Comparison of ENCODE assay signal across 23 cellular contexts in genomic region chr17:47846741-47847340, GRCh38. TPM values are rescaled to one million over a fixed set of nuclear protein-coding genes. Genes with fewer than 3 reads are reported as not detected.
DNase-seq lines count a peak whose midpoint lies in the region; ATAC-seq, FAIRE-seq and TF ChIP-seq lines count a peak whose summit lies in the region.
"Had no signal": no experiment of that assay in that cellular context is flagged by ENCODE, and none has a peak within 500 bp of the region (broad histone marks: within the 10 kb centered on the region; RNA-seq: fewer than 3 reads in every experiment).

No MANE protein-coding gene starts in this region.

- H3K4me3 Mint-ChIP-seq in type B pancreatic cell, result peak overlapping the region; percentile 82
- H3K4me3 Mint-ChIP-seq: activated naive CD8-positive, alpha-beta T cell; stimulated activated naive B cell treated with anti-CD40 and anti-IgM and Interleukin-4, amounts not matched to agents 10 μg/mL and 1 μg/mL and 100 μg/mL, for 72 hours; T-helper 1 cell treated with Interleukin-12 subunit alpha and Interleukin-12 subunit beta and Interleukin-4 antibody, amounts not matched to agents 30 μg/mL and 1 μg/mL, for 36 hours had no signal

- dilution Hi-C loops in mammary epithelial cell (cut with HindIII; ENCODE audit: low sequenced_read_pairs), result loop anchor here (5.0 kb wide), 1 partner anchor 45 kb away; no protein-coding TSS in a partner anchor
- dilution Hi-C loops in keratinocyte (cut with MboI; ENCODE audit: extremely low pct_ligation_motif_present, low sequenced_read_pairs), result no loop called here

- no peaks in the 10 kb centered on the region for H3K36me3 Mint-ChIP-seq in type B pancreatic cell
- H3K36me3 Mint-ChIP-seq: activated naive CD8-positive, alpha-beta T cell; stimulated activated naive B cell treated with anti-CD40 and anti-IgM and Interleukin-4, amounts not matched to agents 10 μg/mL and 1 μg/mL and 100 μg/mL, for 72 hours had no signal

- peaks cover 10% of the 10 kb centered on the region for H3K4me1 Mint-ChIP-seq in type B pancreatic cell (ENCODE audit: unreplicated experiment)

- H3K27me3 Mint-ChIP-seq in type B pancreatic cell, result peaks cover 71% of the 10 kb centered on the region

- peaks cover 3% of the 10 kb centered on the region for H3F3A ChIP-seq in SK-N-SH (replicated peaks; ENCODE audit: insufficient read depth)

- H3K9me3 ChIP-seq in SK-N-SH, result no peaks in the 10 kb centered on the region
- no peaks in the 10 kb centered on the region for H3K9me3 ChIP-seq in mammary epithelial cell (replicated peaks; ENCODE audit: insufficient read depth, low read length)
- no peaks in the 10 kb centered on the region for H3K9me3 ChIP-seq in keratinocyte (ENCODE audit: control insufficient read depth, low read depth, low read length)
- H3K9me3 ChIP-seq: body of pancreas, esophagus muscularis mucosa, tibial nerve had no signal

- CTCF ChIA-PET in SK-N-SH (lab: Yijun Ruan, JAX) (interaction anchor here (0.8 to 33.0 kb wide), 18 partner anchors 6 to 239 kb away, joined by 3 to 1447 read pairs (median 5); partner anchors contain the start of genes LRRC46, MRPL10, OSBPL7 and PNPO), mammary epithelial cell (lab: Charles Lee; ENCODE audit: low non-redundant PET) (interaction anchor here (0.6 to 0.7 kb wide), 2 partner anchors 33 to 43 kb away, joined by 3 to 4 read pairs; no protein-coding TSS in a partner anchor)

- H3K9me2 ChIP-seq in SK-N-SH, result no peaks in the 10 kb centered on the region

- no peak for FAIRE-seq in keratinocyte (lab: Jason Lieb, UNC)

- DNase-seq in SK-N-SH, result no peak
- no peak for DNase-seq in mammary epithelial cell
- DNase-seq in keratinocyte (ENCODE audit: low read depth, low spot score), result no peak
- DNase-seq in type B pancreatic cell (ENCODE audit: extremely low spot score, unreplicated experiment), result no peak
- no peak for DNase-seq in NCI-H146 treated with DMSO at 0.1 percent for 48 hours (lab: John Stamatoyannopoulos, UW; ENCODE audit: unreplicated experiment)
- no peak for DNase-seq in left cardiac atrium
- DNase-seq: activated CD4-positive, CD25-positive, alpha-beta regulatory T cell; DMS79; mesenchymal stem cell; NCI-H187; Right ventricle myocardium superior; stimulated activated naive B cell treated with anti-CD40 and anti-IgM and Interleukin-4, amounts not matched to agents 10 μg/mL and 1 μg/mL and 100 μg/mL, for 72 hours had no signal

- BruUV-seq in mammary epithelial cell (replicated peaks; lab: Mats Ljungman, UMichigan), result no TSS peak

- no peak overlapping the region for H3K27ac Mint-ChIP-seq in type B pancreatic cell
- H3K27ac Mint-ChIP-seq: activated naive CD8-positive, alpha-beta T cell; activated T-cell treated with anti-CD3 and anti-CD28 coated beads, Interleukin-2, amount 50 U/mL, for 72 hours; IgD-negative memory B cell; stimulated activated naive B cell treated with anti-CD40 and anti-IgM and Interleukin-4, amounts not matched to agents 10 μg/mL and 1 μg/mL and 100 μg/mL, for 72 hours; T-helper 1 cell treated with Interleukin-12 subunit alpha and Interleukin-12 subunit beta and Interleukin-4 antibody, amounts not matched to agents 30 μg/mL and 1 μg/mL, for 36 hours had no signal

- in situ Hi-C loops in mammary epithelial cell (cut with MboI; ENCODE audit: low sequenced_read_pairs in 2 of 2), result loop anchor here in 1 of 2 donors (10.0 kb wide), 1 partner anchor 98 kb away; the partner anchor contains the start of gene PNPO

- H3K36me3 ChIP-seq in SK-N-SH (replicated peaks in 1 of 2; ENCODE audit: control insufficient read depth in 1 of 2, insufficient read depth in 2 of 2, low read length in 1 of 2) (no peaks in the 10 kb centered on the region), mammary epithelial cell (ENCODE audit: insufficient read depth, low read length) (no peaks in the 10 kb centered on the region), keratinocyte (ENCODE audit: control insufficient read depth in 2 of 2, extremely low read depth in 1 of 2, insufficient read depth in 2 of 2, low read length in 2 of 2) (peaks cover 0 to 1% of the 10 kb centered on the region in 2 experiments)
- H3K36me3 ChIP-seq: esophagus muscularis mucosa, tibial nerve had no signal

- TF ChIP-seq CTCF in SK-N-SH (IDR thresholded peaks at IDR 0.05) (no peak), mammary epithelial cell (conservative IDR thresholded peaks at IDR 0.05 in 1 of 2, IDR thresholded peaks at IDR 0.05 in 1 of 2; ENCODE audit: extremely low read depth in 1 of 2, insufficient read depth in 1 of 2, low read depth in 1 of 2, low read length in 2 of 2) (no peak), keratinocyte (optimal IDR thresholded peaks at IDR 0.05 in 1 of 3, IDR thresholded peaks at IDR 0.05 in 1 of 3, conservative IDR thresholded peaks at IDR 0.05 in 1 of 3; ENCODE audit: extremely low read depth in 1 of 3, insufficient read depth in 2 of 3, low read length in 3 of 3) (no peak), type B pancreatic cell (conservative IDR thresholded peaks at IDR 0.05) (no peak)

- H4K20me1 ChIP-seq in SK-N-SH (ENCODE audit: insufficient read depth), result no peaks in the 10 kb centered on the region
- H4K20me1 ChIP-seq in mammary epithelial cell (ENCODE audit: insufficient read depth, low read length), result no peaks in the 10 kb centered on the region
- H4K20me1 ChIP-seq in keratinocyte (ENCODE audit: control insufficient read depth, extremely low read depth, insufficient read depth, low read length), result no peaks in the 10 kb centered on the region

- WGBS in SK-N-SH (ENCODE audit: low lambda C conversion rate), result 27% methylated on average over 24 of the region's 31 CpGs
- WGBS in mammary epithelial cell (ENCODE audit: low coverage, missing lambda C conversion rate), result 49% methylated on average over 11 of the region's 31 CpGs

- no peak for ATAC-seq in SK-N-SH treated with all-trans-retinoic acid at 6 μM for 48 hours
- ATAC-seq in HG02840 (IDR thresholded peaks at IDR 0.05; ENCODE audit: low FRiP score, unreplicated experiment), result no peak
- ATAC-seq in left cardiac atrium, result no peak
- ATAC-seq: body of pancreas had no signal

- POLR2A ChIA-PET in SK-N-SH (lab: Yijun Ruan, JAX), result interaction anchor here (1.0 to 2.4 kb wide), 4 partner anchors 11 to 49 kb away, joined by 3 to 10 read pairs (median 4); partner anchors contain the start of gene SP2

- H2AFZ ChIP-seq in SK-N-SH (ENCODE audit: low read depth) (no peak overlapping the region; the same call in 1 of the 2 replicates), mammary epithelial cell (ENCODE audit: low read depth, low read length) (no peak overlapping the region), keratinocyte (ENCODE audit: control insufficient read depth, low read length) (no peak overlapping the region)

- no peak for TF ChIP-seq EP300 in SK-N-SH (IDR thresholded peaks at IDR 0.05; ENCODE audit: borderline replicate concordance in 1 of 2, low read depth in 1 of 2, low read length in 1 of 2)

- intact Hi-C loops in mammary epithelial cell (cut with micrococcal nuclease) (no loop called here), left cardiac atrium (cut with DNase I) (loop anchor here in 1 of 2 donors (10.0 kb wide), 1 partner anchor 98 kb away; the partner anchor contains the start of gene PNPO)

- H3K79me2 ChIP-seq in SK-N-SH (ENCODE audit: insufficient read depth) (no peaks in the 10 kb centered on the region), mammary epithelial cell (ENCODE audit: insufficient read depth, low read length) (peaks cover 45% of the 10 kb centered on the region), keratinocyte (ENCODE audit: control insufficient read depth, insufficient read depth, low read length) (peaks cover 2% of the 10 kb centered on the region)

- H3K4me2 ChIP-seq in SK-N-SH (peak overlapping the region; percentile 26; the same call in 1 of the 2 replicates), mammary epithelial cell (ENCODE audit: insufficient read depth, low read depth, low read length) (peak overlapping the region; percentile 44), keratinocyte (ENCODE audit: control insufficient read depth, extremely low read depth, insufficient read depth, low read depth, low read length) (peak overlapping the region; percentile 57)

- no peak for TF ChIP-seq RAD21 in SK-N-SH (IDR thresholded peaks at IDR 0.05; ENCODE audit: low read length)

- H3K27me3 ChIP-seq in SK-N-SH (ENCODE audit: insufficient read depth), result peaks cover 68% of the 10 kb centered on the region
- no peaks in the 10 kb centered on the region for H3K27me3 ChIP-seq in mammary epithelial cell (ENCODE audit: insufficient read depth, low read length)
- H3K27me3 ChIP-seq in keratinocyte (ENCODE audit: control insufficient read depth, extremely low read depth, insufficient read depth, low read length), result peaks cover 3% of the 10 kb centered on the region

- H3K4me1 ChIP-seq in SK-N-SH (ENCODE audit: control insufficient read depth in 1 of 2, insufficient read depth in 2 of 2, low read depth in 1 of 2, low read length in 1 of 2) (peaks cover 0 to 21% of the 10 kb centered on the region in 2 experiments; a peak in 2 of 4 replicates), mammary epithelial cell (ENCODE audit: insufficient read depth, low read length) (peaks cover 54% of the 10 kb centered on the region), keratinocyte (ENCODE audit: control insufficient read depth, extremely low read depth, insufficient read depth, low read length) (peaks cover 40% of the 10 kb centered on the region)

- H3K9me1 ChIP-seq in keratinocyte (ENCODE audit: control insufficient read depth, extremely low read depth, insufficient read depth, low read length), result no peaks in the 10 kb centered on the region

- no peak overlapping the region for H3K27ac ChIP-seq in SK-N-SH (ENCODE audit: low read depth in 2 of 2, low read length in 1 of 2)
- H3K27ac ChIP-seq in mammary epithelial cell (ENCODE audit: insufficient read depth, low read depth, low read length), result no peak overlapping the region
- no peak overlapping the region for H3K27ac ChIP-seq in keratinocyte (ENCODE audit: control insufficient read depth, insufficient read depth, low read length)
- H3K27ac ChIP-seq: body of pancreas, C4-2B, esophagus muscularis mucosa, tibial nerve had no signal

- H3K9ac ChIP-seq in SK-N-SH (no peak overlapping the region), mammary epithelial cell (ENCODE audit: insufficient read depth, low read length) (no peak overlapping the region), keratinocyte (ENCODE audit: control insufficient read depth, extremely low read depth, insufficient read depth, low read length) (no peak overlapping the region)

- H3K9me3 Mint-ChIP-seq in type B pancreatic cell, result no peaks in the 10 kb centered on the region
- H3K9me3 Mint-ChIP-seq: activated T-cell treated with anti-CD3 and anti-CD28 coated beads, Interleukin-2, amount 50 U/mL, for 72 hours; IgD-negative memory B cell; stimulated activated naive B cell treated with anti-CD40 and anti-IgM and Interleukin-4, amounts not matched to agents 10 μg/mL and 1 μg/mL and 100 μg/mL, for 72 hours; T-helper 1 cell treated with Interleukin-12 subunit alpha and Interleukin-12 subunit beta and Interleukin-4 antibody, amounts not matched to agents 30 μg/mL and 1 μg/mL, for 36 hours had no signal

- H3K4me3 ChIP-seq in SK-N-SH (ENCODE audit: low read depth in 2 of 2, low read length in 1 of 2) (no peak overlapping the region; a peak in 1 of 4 replicates), mammary epithelial cell (replicated peaks in 1 of 3; ENCODE audit: insufficient read depth in 1 of 3, low read depth in 2 of 3, low read length in 3 of 3) (peak overlapping the region in 1 of 3 experiments; percentile 24), keratinocyte (ENCODE audit: control insufficient read depth in 2 of 3, extremely low read depth in 1 of 3, insufficient read depth in 2 of 3, low read depth in 1 of 3, low read length in 3 of 3) (peak overlapping the region; percentile 7 to 29 (median 15))
- H3K4me3 ChIP-seq: body of pancreas, esophagus muscularis mucosa, tibial nerve had no signal

RNA-seq across cellular contexts. Expression of gene SP6, which starts 4.1 kb away (rescaled TPM):
- polyA plus RNA-seq in SK-N-SH (2012; rRNA removed) (0.03 TPM in 2 replicates), mammary epithelial cell (4.6 TPM), keratinocyte (2.0 to 3.0 TPM (median 2.0 TPM) in 3 replicates)
- polyA plus RNA-seq in SK-N-SH (2012; cell fraction: cytosol; rRNA removed), result 0.03 and 0.05 TPM in 2 replicates
- 0.06 and 0.09 TPM in 2 replicates for polyA plus RNA-seq in SK-N-SH (2012; cell fraction: nucleus; rRNA removed)
- total RNA-seq in mammary epithelial cell (10 to 100 TPM in 1 of 2 donors, 1 to 10 TPM in 1; 4.2 to 15.1 TPM), type B pancreatic cell (ENCODE audit: low replicate concordance) (19.3 and 75.1 TPM in 2 replicates), left cardiac atrium (under 1 TPM; 0.24 to 0.50 TPM)
- polyA minus RNA-seq in mammary epithelial cell (7.7 TPM), keratinocyte (1.2 to 2.5 TPM (median 1.6 TPM) in 3 replicates)
- 1.6 TPM for polyA plus RNA-seq in keratinocyte (2011; ENCODE audit: low read depth)
- 2.0 and 2.1 TPM in 2 replicates for polyA plus RNA-seq in keratinocyte (2011; cell fraction: cytosol; rRNA removed)
- 6.7 and 8.5 TPM in 2 replicates for polyA plus RNA-seq in keratinocyte (2011; cell fraction: nucleus; rRNA removed)
- polyA plus RNA-seq in keratinocyte (2012; ENCODE audit: low replicate concordance), result 3.1 and 9.5 TPM in 2 replicates
- 2.5 TPM for polyA minus RNA-seq in keratinocyte (2011; cell fraction: cytosol; rRNA and poly(A)+ RNA removed)
- 4.4 and 4.5 TPM in 2 replicates for polyA minus RNA-seq in keratinocyte (2011; cell fraction: nucleus; rRNA and poly(A)+ RNA removed)
- polyA plus RNA-seq: IgD-negative memory B cell had no signal

RNA-seq across cellular contexts. Expression of gene SCRN2, which starts 5.8 kb away (rescaled TPM):
- polyA plus RNA-seq in SK-N-SH (2012; rRNA removed), result 135 and 139 TPM in 2 replicates
- 62.5 and 80.7 TPM in 2 replicates for polyA plus RNA-seq in SK-N-SH (2012; cell fraction: cytosol; rRNA removed)
- 636 and 666 TPM in 2 replicates for polyA plus RNA-seq in SK-N-SH (2012; cell fraction: nucleus; rRNA removed)
- 10 to 100 TPM; 29.0 to 36.3 TPM for total RNA-seq in mammary epithelial cell
- polyA plus RNA-seq in mammary epithelial cell, result 25.2 TPM
- 22.3 TPM for polyA minus RNA-seq in mammary epithelial cell
- 17.1 to 26.4 TPM (median 24.8 TPM) in 3 replicates for polyA plus RNA-seq in keratinocyte
- 7.4 TPM for polyA plus RNA-seq in keratinocyte (2011; ENCODE audit: low read depth)
- polyA plus RNA-seq in keratinocyte (2011; cell fraction: cytosol; rRNA removed), result 9.8 and 21.7 TPM in 2 replicates
- 62.5 and 68.2 TPM in 2 replicates for polyA plus RNA-seq in keratinocyte (2011; cell fraction: nucleus; rRNA removed)
- 19.2 and 28.0 TPM in 2 replicates for polyA plus RNA-seq in keratinocyte (2012; ENCODE audit: low replicate concordance)
- 14.6 to 22.0 TPM (median 14.9 TPM) in 3 replicates for polyA minus RNA-seq in keratinocyte
- polyA minus RNA-seq in keratinocyte (2011; cell fraction: cytosol; rRNA and poly(A)+ RNA removed), result 17.8 TPM
- 15.2 and 16.5 TPM in 2 replicates for polyA minus RNA-seq in keratinocyte (2011; cell fraction: nucleus; rRNA and poly(A)+ RNA removed)
- total RNA-seq in type B pancreatic cell (ENCODE audit: low replicate concordance), result 34.9 and 45.2 TPM in 2 replicates
- total RNA-seq in left cardiac atrium, result 10 to 100 TPM; 32.2 to 33.6 TPM

RNA-seq across cellular contexts. Expression of gene LRRC46, which starts 15.4 kb away (rescaled TPM):
- polyA plus RNA-seq in SK-N-SH (2012; rRNA removed) (1.6 and 1.8 TPM in 2 replicates), mammary epithelial cell (0.28 TPM), keratinocyte (0.13 to 0.43 TPM (median 0.34 TPM) in 3 replicates)
- 0.86 and 0.89 TPM in 2 replicates for polyA plus RNA-seq in SK-N-SH (2012; cell fraction: cytosol; rRNA removed)
- polyA plus RNA-seq in SK-N-SH (2012; cell fraction: nucleus; rRNA removed), result 4.2 and 4.8 TPM in 2 replicates
- total RNA-seq in mammary epithelial cell (under 1 TPM in 1 of 2 donors, not detected in 1; 0.54 TPM), type B pancreatic cell (ENCODE audit: low replicate concordance) (0.64 and 2.8 TPM in 2 replicates), left cardiac atrium (not detected)
- polyA minus RNA-seq in mammary epithelial cell (not detected), keratinocyte (0.23 to 1.6 TPM (median 0.26 TPM) in 3 replicates)
- polyA plus RNA-seq in keratinocyte (2011; ENCODE audit: low read depth), result not detected
- polyA plus RNA-seq in keratinocyte (2011; cell fraction: cytosol; rRNA removed), result 0.12 and 0.26 TPM in 2 replicates
- polyA plus RNA-seq in keratinocyte (2011; cell fraction: nucleus; rRNA removed), result 0.27 and 0.45 TPM in 2 replicates
- 0.50 and 0.54 TPM in 2 replicates for polyA plus RNA-seq in keratinocyte (2012; ENCODE audit: low replicate concordance)
- polyA minus RNA-seq in keratinocyte (2011; cell fraction: cytosol; rRNA and poly(A)+ RNA removed), result not detected
- polyA minus RNA-seq in keratinocyte (2011; cell fraction: nucleus; rRNA and poly(A)+ RNA removed), result not detected in 2 replicates
- total RNA-seq: body of pancreas, glomerular endothelial cell had no signal

RNA-seq across cellular contexts. Expression of gene MRPL10, which starts 15.5 kb away (rescaled TPM):
- polyA plus RNA-seq in SK-N-SH (2012; rRNA removed), result 133 and 136 TPM in 2 replicates
- 87.3 and 111 TPM in 2 replicates for polyA plus RNA-seq in SK-N-SH (2012; cell fraction: cytosol; rRNA removed)
- polyA plus RNA-seq in SK-N-SH (2012; cell fraction: nucleus; rRNA removed), result 85.4 and 108 TPM in 2 replicates
- total RNA-seq in mammary epithelial cell, result 10 to 100 TPM; 18.2 to 39.4 TPM
- polyA plus RNA-seq in mammary epithelial cell, result 53.5 TPM
- polyA minus RNA-seq in mammary epithelial cell, result 34.4 TPM
- polyA plus RNA-seq in keratinocyte, result 42.4 to 52.5 TPM (median 43.1 TPM) in 3 replicates
- 36.2 TPM for polyA plus RNA-seq in keratinocyte (2011; ENCODE audit: low read depth)
- polyA plus RNA-seq in keratinocyte (2011; cell fraction: cytosol; rRNA removed), result 49.7 and 55.2 TPM in 2 replicates
- 33.2 and 38.8 TPM in 2 replicates for polyA plus RNA-seq in keratinocyte (2011; cell fraction: nucleus; rRNA removed)
- 35.4 and 36.8 TPM in 2 replicates for polyA plus RNA-seq in keratinocyte (2012; ENCODE audit: low replicate concordance)
- polyA minus RNA-seq in keratinocyte, result 57.4 to 77.0 TPM (median 62.3 TPM) in 3 replicates
- polyA minus RNA-seq in keratinocyte (2011; cell fraction: cytosol; rRNA and poly(A)+ RNA removed), result 103 TPM
- polyA minus RNA-seq in keratinocyte (2011; cell fraction: nucleus; rRNA and poly(A)+ RNA removed), result 10.7 and 11.7 TPM in 2 replicates
- 37.7 and 49.4 TPM in 2 replicates for total RNA-seq in type B pancreatic cell (ENCODE audit: low replicate concordance)
- 10 to 100 TPM; 33.9 to 38.8 TPM for total RNA-seq in left cardiac atrium

RNA-seq across cellular contexts. Expression of gene OSBPL7, which starts 25.2 kb away (rescaled TPM):
- polyA plus RNA-seq in SK-N-SH (2012; rRNA removed) (23.7 and 24.7 TPM in 2 replicates), mammary epithelial cell (2.9 TPM), keratinocyte (1.9 to 3.4 TPM (median 2.2 TPM) in 3 replicates)
- 7.5 and 14.8 TPM in 2 replicates for polyA plus RNA-seq in SK-N-SH (2012; cell fraction: cytosol; rRNA removed)
- polyA plus RNA-seq in SK-N-SH (2012; cell fraction: nucleus; rRNA removed), result 164 and 209 TPM in 2 replicates
- total RNA-seq in mammary epithelial cell (1 to 10 TPM; 2.0 to 6.7 TPM), type B pancreatic cell (ENCODE audit: low replicate concordance) (9.1 and 20.3 TPM in 2 replicates), left cardiac atrium (1 to 10 TPM; 4.5 to 5.4 TPM)
- polyA minus RNA-seq in mammary epithelial cell (17.2 TPM), keratinocyte (2.8 to 7.8 TPM (median 5.8 TPM) in 3 replicates)
- polyA plus RNA-seq in keratinocyte (2011; ENCODE audit: low read depth), result not detected
- polyA plus RNA-seq in keratinocyte (2011; cell fraction: cytosol; rRNA removed), result 0.95 and 1.5 TPM in 2 replicates
- 8.6 and 13.9 TPM in 2 replicates for polyA plus RNA-seq in keratinocyte (2011; cell fraction: nucleus; rRNA removed)
- 0.37 and 2.5 TPM in 2 replicates for polyA plus RNA-seq in keratinocyte (2012; ENCODE audit: low replicate concordance)
- 2.3 TPM for polyA minus RNA-seq in keratinocyte (2011; cell fraction: cytosol; rRNA and poly(A)+ RNA removed)
- 5.2 and 7.1 TPM in 2 replicates for polyA minus RNA-seq in keratinocyte (2011; cell fraction: nucleus; rRNA and poly(A)+ RNA removed)

Comparison
In these comparisons a context has a peak if more than half of its experiments do, and no peak if none do; other contexts are left out.
1. H3K4me3 ChIP-seq: peak in keratinocyte (3 of 3); none in SK-N-SH (0 of 2).
2. Peak in every context shown above with its lines, with median percentiles within 50 percentile points of each other: H3K4me2 ChIP-seq.